1 cellular context compared by ENCODE assay signal in genomic region chr2:234687718-234688475, GRCh38.
A peak's percentile ranks its signal among the peaks of the same experiment; 100 is the strongest.
TF ChIP-seq lines count a peak whose summit lies in the region.

No MANE protein-coding gene starts in this region.

TF ChIP-seq in HepG2, 621 proteins besides CTCF, POLR2A, EP300 and RAD21 (continued from another document and continues in another):
- TF ChIP-seq ZNF609 (CRISPR knock-in tag; IDR thresholded peaks at IDR 0.05; ENCODE audit: borderline replicate concordance) (peak; percentile 73; the same call in 1 of the 2 replicates), TEF (CRISPR knock-in tag; IDR thresholded peaks at IDR 0.05) (no peak), ZNF589 (CRISPR knock-in tag; conservative IDR thresholded peaks at IDR 0.05) (peak; percentile 92), SOX13 (IDR thresholded peaks at IDR 0.05) (no peak), SOX13 (CRISPR knock-in tag; conservative IDR thresholded peaks at IDR 0.05 in 1 of 2, IDR thresholded peaks at IDR 0.05 in 1 of 2) (no peak), JUND (CRISPR knock-in tag; IDR thresholded peaks at IDR 0.05) (peak; percentile 61; the same call in 1 of the 2 replicates), HOXA7 (CRISPR knock-in tag; IDR thresholded peaks at IDR 0.05) (peak; percentile 89), HNRNPL (IDR thresholded peaks at IDR 0.05; ENCODE audit: low read depth, low read length) (peak; percentile 97), ZMYM3 (CRISPR knock-in tag; IDR thresholded peaks at IDR 0.05) (peak; percentile 81; the same call in 1 of the 2 replicates), MTF2 (CRISPR knock-in tag; IDR thresholded peaks at IDR 0.05; ENCODE audit: borderline replicate concordance) (0 out of 2 replicates have a peak, but pooled peaks have one; percentile 22), TFDP1 (CRISPR knock-in tag; IDR thresholded peaks at IDR 0.05; ENCODE audit: borderline replicate concordance) (no peak), ZNF775 (CRISPR knock-in tag; IDR thresholded peaks at IDR 0.05; ENCODE audit: borderline replicate concordance) (no peak), ZNF510 (CRISPR knock-in tag; IDR thresholded peaks at IDR 0.05; ENCODE audit: low read depth) (no peak), TEAD2 (CRISPR knock-in tag; IDR thresholded peaks at IDR 0.05) (no peak), NR1H2 (CRISPR knock-in tag; IDR thresholded peaks at IDR 0.05; ENCODE audit: borderline replicate concordance, low read depth) (no peak), ZNF724P (CRISPR knock-in tag; IDR thresholded peaks at IDR 0.05; ENCODE audit: borderline replicate concordance) (no peak), RELA (CRISPR knock-in tag; IDR thresholded peaks at IDR 0.05) (no peak), ZNF670 (CRISPR knock-in tag; IDR thresholded peaks at IDR 0.05; ENCODE audit: borderline replicate concordance) (no peak), HDAC2 (CRISPR knock-in tag; IDR thresholded peaks at IDR 0.05) (no peak), CENPBD1 (CRISPR knock-in tag; IDR thresholded peaks at IDR 0.05; ENCODE audit: borderline replicate concordance, low read depth) (no peak), NFE2L2 (IDR thresholded peaks at IDR 0.05; ENCODE audit: low read length) (no peak), KDM6A (CRISPR knock-in tag; IDR thresholded peaks at IDR 0.05; ENCODE audit: low read depth) (no peak), NONO (IDR thresholded peaks at IDR 0.05) (no peak), NONO (CRISPR knock-in tag; conservative IDR thresholded peaks at IDR 0.05) (peak; percentile 70), KIAA2018 (CRISPR knock-in tag; IDR thresholded peaks at IDR 0.05; ENCODE audit: borderline replicate concordance) (no peak), TEAD3 (CRISPR knock-in tag; optimal IDR thresholded peaks at IDR 0.05; ENCODE audit: borderline replicate concordance) (peak; percentile 17), CBX2 (IDR thresholded peaks at IDR 0.05; ENCODE audit: low read depth, low read length) (no peak), CBX2 (CRISPR knock-in tag; IDR thresholded peaks at IDR 0.05; ENCODE audit: low read depth) (no peak), MAZ (IDR thresholded peaks at IDR 0.05; ENCODE audit: borderline replicate concordance, low read depth, low read length) (no peak), MAZ (CRISPR knock-in tag; IDR thresholded peaks at IDR 0.05; ENCODE audit: low read depth) (no peak), RFXAP (CRISPR knock-in tag; IDR thresholded peaks at IDR 0.05; ENCODE audit: borderline replicate concordance) (no peak), NFIB (CRISPR knock-in tag; IDR thresholded peaks at IDR 0.05; ENCODE audit: borderline replicate concordance) (no peak), POGZ (CRISPR knock-in tag; IDR thresholded peaks at IDR 0.05) (peak; percentile 45; the same call in 1 of the 2 replicates), ZNF674 (CRISPR knock-in tag; IDR thresholded peaks at IDR 0.05; ENCODE audit: low read depth) (no peak)
- TF ChIP-seq, protein P1, sequence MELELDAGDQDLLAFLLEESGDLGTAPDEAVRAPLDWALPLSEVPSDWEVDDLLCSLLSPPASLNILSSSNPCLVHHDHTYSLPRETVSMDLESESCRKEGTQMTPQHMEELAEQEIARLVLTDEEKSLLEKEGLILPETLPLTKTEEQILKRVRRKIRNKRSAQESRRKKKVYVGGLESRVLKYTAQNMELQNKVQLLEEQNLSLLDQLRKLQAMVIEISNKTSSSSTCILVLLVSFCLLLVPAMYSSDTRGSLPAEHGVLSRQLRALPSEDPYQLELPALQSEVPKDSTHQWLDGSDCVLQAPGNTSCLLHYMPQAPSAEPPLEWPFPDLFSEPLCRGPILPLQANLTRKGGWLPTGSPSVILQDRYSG (CRISPR knock-in tag; IDR thresholded peaks at IDR 0.05), result no peak
- TF ChIP-seq, protein P2, sequence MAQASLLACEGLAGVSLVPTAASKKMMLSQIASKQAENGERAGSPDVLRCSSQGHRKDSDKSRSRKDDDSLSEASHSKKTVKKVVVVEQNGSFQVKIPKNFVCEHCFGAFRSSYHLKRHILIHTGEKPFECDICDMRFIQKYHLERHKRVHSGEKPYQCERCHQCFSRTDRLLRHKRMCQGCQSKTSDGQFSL (CRISPR knock-in tag; IDR thresholded peaks at IDR 0.05), result no peak
- TF ChIP-seq, protein P3, sequence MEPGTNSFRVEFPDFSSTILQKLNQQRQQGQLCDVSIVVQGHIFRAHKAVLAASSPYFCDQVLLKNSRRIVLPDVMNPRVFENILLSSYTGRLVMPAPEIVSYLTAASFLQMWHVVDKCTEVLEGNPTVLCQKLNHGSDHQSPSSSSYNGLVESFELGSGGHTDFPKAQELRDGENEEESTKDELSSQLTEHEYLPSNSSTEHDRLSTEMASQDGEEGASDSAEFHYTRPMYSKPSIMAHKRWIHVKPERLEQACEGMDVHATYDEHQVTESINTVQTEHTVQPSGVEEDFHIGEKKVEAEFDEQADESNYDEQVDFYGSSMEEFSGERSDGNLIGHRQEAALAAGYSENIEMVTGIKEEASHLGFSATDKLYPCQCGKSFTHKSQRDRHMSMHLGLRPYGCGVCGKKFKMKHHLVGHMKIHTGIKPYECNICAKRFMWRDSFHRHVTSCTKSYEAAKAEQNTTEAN (CRISPR knock-in tag; conservative IDR thresholded peaks at IDR 0.05), result no peak
- TF ChIP-seq, protein P4, sequence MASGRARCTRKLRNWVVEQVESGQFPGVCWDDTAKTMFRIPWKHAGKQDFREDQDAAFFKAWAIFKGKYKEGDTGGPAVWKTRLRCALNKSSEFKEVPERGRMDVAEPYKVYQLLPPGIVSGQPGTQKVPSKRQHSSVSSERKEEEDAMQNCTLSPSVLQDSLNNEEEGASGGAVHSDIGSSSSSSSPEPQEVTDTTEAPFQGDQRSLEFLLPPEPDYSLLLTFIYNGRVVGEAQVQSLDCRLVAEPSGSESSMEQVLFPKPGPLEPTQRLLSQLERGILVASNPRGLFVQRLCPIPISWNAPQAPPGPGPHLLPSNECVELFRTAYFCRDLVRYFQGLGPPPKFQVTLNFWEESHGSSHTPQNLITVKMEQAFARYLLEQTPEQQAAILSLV (CRISPR knock-in tag; IDR thresholded peaks at IDR 0.05; ENCODE audit: borderline replicate concordance), result peak; percentile 67; the same call in 1 of the 2 replicates
- TF ChIP-seq, protein P5, sequence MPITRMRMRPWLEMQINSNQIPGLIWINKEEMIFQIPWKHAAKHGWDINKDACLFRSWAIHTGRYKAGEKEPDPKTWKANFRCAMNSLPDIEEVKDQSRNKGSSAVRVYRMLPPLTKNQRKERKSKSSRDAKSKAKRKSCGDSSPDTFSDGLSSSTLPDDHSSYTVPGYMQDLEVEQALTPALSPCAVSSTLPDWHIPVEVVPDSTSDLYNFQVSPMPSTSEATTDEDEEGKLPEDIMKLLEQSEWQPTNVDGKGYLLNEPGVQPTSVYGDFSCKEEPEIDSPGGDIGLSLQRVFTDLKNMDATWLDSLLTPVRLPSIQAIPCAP (CRISPR knock-in tag; IDR thresholded peaks at IDR 0.05; ENCODE audit: low read depth), result no peak
